In the genomic region with DNA sequence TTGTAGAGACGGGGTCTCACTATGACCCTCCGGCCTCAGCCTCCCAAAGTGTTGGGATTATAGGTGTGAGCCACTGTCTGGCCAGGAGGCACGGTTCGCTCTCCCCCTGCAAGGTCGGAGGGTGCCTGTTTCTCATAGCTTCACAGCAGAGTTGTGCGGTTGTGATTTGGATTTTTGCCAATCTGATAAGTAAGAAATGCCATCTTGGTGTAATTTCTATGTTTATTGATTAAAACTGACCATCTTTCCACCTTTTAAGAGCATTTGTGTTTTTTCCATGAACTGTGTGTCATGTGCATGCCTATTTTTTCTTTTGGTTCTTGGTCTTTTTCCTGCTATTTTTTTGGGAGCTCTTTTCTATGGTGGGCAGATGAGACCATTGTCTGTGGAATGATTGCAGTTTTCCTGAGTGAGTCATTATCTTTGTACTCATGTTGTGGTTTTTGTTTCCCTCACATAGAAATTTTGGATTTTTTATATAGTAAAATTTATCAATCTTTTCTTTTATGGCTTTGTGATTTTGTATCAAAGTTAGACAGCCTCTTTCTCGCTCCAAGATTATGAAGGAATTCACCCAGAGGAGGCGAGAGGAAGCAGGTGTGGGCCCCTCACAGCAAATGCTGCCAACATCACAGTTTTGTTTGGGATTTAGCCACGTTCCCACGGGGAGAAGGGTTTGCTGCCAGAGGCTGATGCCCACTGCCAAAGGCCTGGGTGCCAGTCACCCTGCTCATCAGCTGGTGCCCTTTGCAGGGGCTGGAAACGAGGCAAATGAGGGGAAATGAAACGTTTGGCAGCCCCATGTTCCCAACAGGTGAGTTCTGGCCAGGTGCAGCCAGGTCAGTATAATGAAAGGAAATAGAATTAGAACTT, we compare ENCODE assay signal across 1 cellular context.
TF ChIP-seq lines count a peak whose summit lies in the region.

No MANE protein-coding gene starts in this region.

TF ChIP-seq in GM23338, 12 proteins besides CTCF, POLR2A, EP300 and RAD21:
- no peak for TF ChIP-seq ZNF331 (CRISPR knock-in tag; IDR thresholded peaks at IDR 0.05; ENCODE audit: low read depth)
- no peak for TF ChIP-seq NANOG (IDR thresholded peaks at IDR 0.05; ENCODE audit: borderline replicate concordance)
- TF ChIP-seq POLR2AphosphoS5 (IDR thresholded peaks at IDR 0.05; ENCODE audit: low read depth): no peak
- TF ChIP-seq EZH2 (IDR thresholded peaks at IDR 0.05; ENCODE audit: low read depth, unreplicated experiment): no peak
- no peak for TF ChIP-seq STAT1 (IDR thresholded peaks at IDR 0.05; ENCODE audit: unreplicated experiment)
- no peak for TF ChIP-seq EZH2phosphoT487 (IDR thresholded peaks at IDR 0.05; ENCODE audit: unreplicated experiment)
- TF ChIP-seq, protein P1, sequence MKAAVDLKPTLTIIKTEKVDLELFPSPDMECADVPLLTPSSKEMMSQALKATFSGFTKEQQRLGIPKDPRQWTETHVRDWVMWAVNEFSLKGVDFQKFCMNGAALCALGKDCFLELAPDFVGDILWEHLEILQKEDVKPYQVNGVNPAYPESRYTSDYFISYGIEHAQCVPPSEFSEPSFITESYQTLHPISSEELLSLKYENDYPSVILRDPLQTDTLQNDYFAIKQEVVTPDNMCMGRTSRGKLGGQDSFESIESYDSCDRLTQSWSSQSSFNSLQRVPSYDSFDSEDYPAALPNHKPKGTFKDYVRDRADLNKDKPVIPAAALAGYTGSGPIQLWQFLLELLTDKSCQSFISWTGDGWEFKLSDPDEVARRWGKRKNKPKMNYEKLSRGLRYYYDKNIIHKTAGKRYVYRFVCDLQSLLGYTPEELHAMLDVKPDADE (IDR thresholded peaks at IDR 0.05): no peak
- TF ChIP-seq, protein P2, sequence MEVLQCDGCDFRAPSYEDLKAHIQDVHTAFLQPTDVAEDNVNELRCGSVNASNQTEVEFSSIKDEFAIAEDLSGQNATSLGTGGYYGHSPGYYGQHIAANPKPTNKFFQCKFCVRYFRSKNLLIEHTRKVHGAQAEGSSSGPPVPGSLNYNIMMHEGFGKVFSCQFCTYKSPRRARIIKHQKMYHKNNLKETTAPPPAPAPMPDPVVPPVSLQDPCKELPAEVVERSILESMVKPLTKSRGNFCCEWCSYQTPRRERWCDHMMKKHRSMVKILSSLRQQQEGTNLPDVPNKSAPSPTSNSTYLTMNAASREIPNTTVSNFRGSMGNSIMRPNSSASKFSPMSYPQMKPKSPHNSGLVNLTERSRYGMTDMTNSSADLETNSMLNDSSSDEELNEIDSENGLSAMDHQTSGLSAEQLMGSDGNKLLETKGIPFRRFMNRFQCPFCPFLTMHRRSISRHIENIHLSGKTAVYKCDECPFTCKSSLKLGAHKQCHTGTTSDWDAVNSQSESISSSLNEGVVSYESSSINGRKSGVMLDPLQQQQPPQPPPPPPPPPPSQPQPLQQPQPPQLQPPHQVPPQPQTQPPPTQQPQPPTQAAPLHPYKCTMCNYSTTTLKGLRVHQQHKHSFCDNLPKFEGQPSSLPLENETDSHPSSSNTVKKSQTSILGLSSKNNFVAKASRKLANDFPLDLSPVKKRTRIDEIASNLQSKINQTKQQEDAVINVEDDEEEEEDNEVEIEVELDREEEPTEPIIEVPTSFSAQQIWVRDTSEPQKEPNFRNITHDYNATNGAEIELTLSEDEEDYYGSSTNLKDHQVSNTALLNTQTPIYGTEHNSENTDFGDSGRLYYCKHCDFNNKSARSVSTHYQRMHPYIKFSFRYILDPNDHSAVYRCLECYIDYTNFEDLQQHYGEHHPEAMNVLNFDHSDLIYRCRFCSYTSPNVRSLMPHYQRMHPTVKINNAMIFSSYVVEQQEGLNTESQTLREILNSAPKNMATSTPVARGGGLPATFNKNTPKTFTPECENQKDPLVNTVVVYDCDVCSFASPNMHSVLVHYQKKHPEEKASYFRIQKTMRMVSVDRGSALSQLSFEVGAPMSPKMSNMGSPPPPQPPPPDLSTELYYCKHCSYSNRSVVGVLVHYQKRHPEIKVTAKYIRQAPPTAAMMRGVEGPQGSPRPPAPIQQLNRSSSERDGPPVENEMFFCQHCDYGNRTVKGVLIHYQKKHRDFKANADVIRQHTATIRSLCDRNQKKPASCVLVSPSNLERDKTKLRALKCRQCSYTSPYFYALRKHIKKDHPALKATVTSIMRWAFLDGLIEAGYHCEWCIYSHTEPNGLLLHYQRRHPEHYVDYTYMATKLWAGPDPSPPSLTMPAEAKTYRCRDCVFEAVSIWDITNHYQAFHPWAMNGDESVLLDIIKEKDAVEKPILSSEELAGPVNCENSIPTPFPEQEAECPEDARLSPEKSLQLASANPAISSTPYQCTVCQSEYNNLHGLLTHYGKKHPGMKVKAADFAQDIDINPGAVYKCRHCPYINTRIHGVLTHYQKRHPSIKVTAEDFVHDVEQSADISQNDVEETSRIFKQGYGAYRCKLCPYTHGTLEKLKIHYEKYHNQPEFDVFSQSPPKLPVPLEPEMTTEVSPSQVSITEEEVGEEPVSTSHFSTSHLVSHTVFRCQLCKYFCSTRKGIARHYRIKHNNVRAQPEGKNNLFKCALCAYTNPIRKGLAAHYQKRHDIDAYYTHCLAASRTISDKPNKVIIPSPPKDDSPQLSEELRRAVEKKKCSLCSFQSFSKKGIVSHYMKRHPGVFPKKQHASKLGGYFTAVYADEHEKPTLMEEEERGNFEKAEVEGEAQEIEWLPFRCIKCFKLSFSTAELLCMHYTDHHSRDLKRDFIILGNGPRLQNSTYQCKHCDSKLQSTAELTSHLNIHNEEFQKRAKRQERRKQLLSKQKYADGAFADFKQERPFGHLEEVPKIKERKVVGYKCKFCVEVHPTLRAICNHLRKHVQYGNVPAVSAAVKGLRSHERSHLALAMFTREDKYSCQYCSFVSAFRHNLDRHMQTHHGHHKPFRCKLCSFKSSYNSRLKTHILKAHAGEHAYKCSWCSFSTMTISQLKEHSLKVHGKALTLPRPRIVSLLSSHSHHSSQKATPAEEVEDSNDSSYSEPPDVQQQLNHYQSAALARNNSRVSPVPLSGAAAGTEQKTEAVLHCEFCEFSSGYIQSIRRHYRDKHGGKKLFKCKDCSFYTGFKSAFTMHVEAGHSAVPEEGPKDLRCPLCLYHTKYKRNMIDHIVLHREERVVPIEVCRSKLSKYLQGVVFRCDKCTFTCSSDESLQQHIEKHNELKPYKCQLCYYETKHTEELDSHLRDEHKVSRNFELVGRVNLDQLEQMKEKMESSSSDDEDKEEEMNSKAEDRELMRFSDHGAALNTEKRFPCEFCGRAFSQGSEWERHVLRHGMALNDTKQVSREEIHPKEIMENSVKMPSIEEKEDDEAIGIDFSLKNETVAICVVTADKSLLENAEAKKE (CRISPR knock-in tag; IDR thresholded peaks at IDR 0.05): no peak
- no peak for TF ChIP-seq ZNF114 (CRISPR knock-in tag; IDR thresholded peaks at IDR 0.05)
